ENCODE assay signal across 2 cellular contexts in genomic region chr5:35845508-35845907, GRCh38. TPM values are rescaled to one million over a fixed set of nuclear protein-coding genes. Genes with fewer than 3 reads are reported as not detected.
"Had no signal": no experiment of that assay in that cellular context is flagged by ENCODE, and none has a peak within 500 bp of the region (broad histone marks: within the 10 kb centered on the region; RNA-seq: fewer than 3 reads in every experiment).

No MANE protein-coding gene starts in this region.

RNA-seq across cellular contexts. Expression of gene IL7R, which starts 11.2 kb away (rescaled TPM):
- total RNA-seq: progenitor cell of endocrine pancreas had no signal
- polyA plus RNA-seq: neural cell had no signal
